Comparison of ENCODE assay signal across 14 cellular contexts in genomic region chr9:114180701-114181582, GRCh38. TPM values are rescaled to one million over a fixed set of nuclear protein-coding genes. Genes with fewer than 3 reads are reported as not detected.
DNase-seq lines count a peak whose midpoint lies in the region; ATAC-seq and TF ChIP-seq lines count a peak whose summit lies in the region.
"Had no signal": no experiment of that assay in that cellular context is flagged by ENCODE, and none has a peak within 500 bp of the region (broad histone marks: within the 10 kb centered on the region; RNA-seq: fewer than 3 reads in every experiment).

No MANE protein-coding gene starts in this region.

- H2BK5ac ChIP-seq in mesenchymal stem cell (ENCODE audit: low read depth, low read length, poor library complexity, severe bottlenecking), result no peak overlapping the region

- no peak overlapping the region for H3K9ac ChIP-seq in SK-N-SH
- H3K9ac ChIP-seq in mesenchymal stem cell (ENCODE audit: low read length), result no peak overlapping the region

- 48% methylated on average over 7 of the region's 14 CpGs for WGBS in SK-N-SH (ENCODE audit: low lambda C conversion rate)
- 34% methylated on average over 14 of the region's 14 CpGs for WGBS in mesenchymal stem cell
- 44 to 57% (median 52%) methylated on average over 10 to 14 of the region's 14 CpGs for WGBS in adrenal gland, 4 donors

- H3K23ac ChIP-seq in mesenchymal stem cell (ENCODE audit: low read length in 2 of 2), result no peak overlapping the region

- H3K4me2 ChIP-seq in SK-N-SH, result peak overlapping the region; percentile 49; the same call in 1 of the 2 replicates
- peak overlapping the region; percentile 57 for H3K4me2 ChIP-seq in mesenchymal stem cell (ENCODE audit: low read length, poor library complexity, severe bottlenecking)

- peak overlapping the region; percentile 73 to 98 for H2BK12ac ChIP-seq in mesenchymal stem cell (ENCODE audit: low read length in 2 of 2)

- H3K9me2 ChIP-seq in SK-N-SH, result no peaks in the 10 kb centered on the region

- TF ChIP-seq POLR2A in adrenal gland (IDR thresholded peaks at IDR 0.05), result no peak

- peak overlapping the region; percentile 64 for H2BK15ac ChIP-seq in mesenchymal stem cell (ENCODE audit: low read depth, poor library complexity, severe bottlenecking)

- TF ChIP-seq CTCF in SK-N-SH (IDR thresholded peaks at IDR 0.05) (no peak), fibroblast of villous mesenchyme (IDR thresholded peaks at IDR 0.05; ENCODE audit: insufficient read depth, low read depth, low read length) (no peak), thoracic aorta (IDR thresholded peaks at IDR 0.05) (no peak), adrenal gland (IDR thresholded peaks at IDR 0.05) (no peak)

- 0 out of 2 replicates have a peak, but pooled peaks cover 4% of the 10 kb centered on the region for H4K20me1 ChIP-seq in SK-N-SH (ENCODE audit: insufficient read depth)

- H3K27me3 ChIP-seq in SK-N-SH (ENCODE audit: insufficient read depth) (no peaks in the 10 kb centered on the region), mesenchymal stem cell (ENCODE audit: control insufficient read depth in 1 of 2, insufficient read depth in 1 of 2, low read length in 2 of 2) (no peaks in the 10 kb centered on the region), thoracic aorta (replicated peaks; ENCODE audit: insufficient read depth) (no peaks in the 10 kb centered on the region), adrenal gland (no peaks in the 10 kb centered on the region)

- no peaks in the 10 kb centered on the region for H3K79me2 ChIP-seq in SK-N-SH (ENCODE audit: insufficient read depth)

- CTCF ChIA-PET in SK-N-SH (lab: Yijun Ruan, JAX), result interaction anchor here (0.6 to 2.1 kb wide), 5 partner anchors 26 to 110 kb away, joined by 3 to 7 read pairs (median 4); no protein-coding TSS in a partner anchor

- ATAC-seq in thoracic aorta (ENCODE audit: insufficient number of reproducible peaks, low FRiP score, low read depth) (no peak), HG02623 (IDR thresholded peaks at IDR 0.05; ENCODE audit: unreplicated experiment) (no peak)
- ATAC-seq: CD8-positive, alpha-beta T cell had no signal

- peak overlapping the region; percentile 76 to 95 for H3K18ac ChIP-seq in mesenchymal stem cell (ENCODE audit: low read depth in 1 of 2, low read length in 2 of 2)

- H3K4ac ChIP-seq in mesenchymal stem cell (ENCODE audit: low read depth in 1 of 2, low read length in 2 of 2), result peak overlapping the region in 1 of 2 experiments; percentile 95

- TF ChIP-seq RAD21 in SK-N-SH (IDR thresholded peaks at IDR 0.05; ENCODE audit: low read length), result no peak

- H3F3A ChIP-seq in SK-N-SH (replicated peaks; ENCODE audit: insufficient read depth), result peaks cover 29% of the 10 kb centered on the region

- H4K91ac ChIP-seq in mesenchymal stem cell (ENCODE audit: low read length), result peak overlapping the region; percentile 88

- no peak for TF ChIP-seq EP300 in SK-N-SH (IDR thresholded peaks at IDR 0.05; ENCODE audit: borderline replicate concordance in 1 of 2, low read depth in 1 of 2, low read length in 1 of 2)

- H3K27ac ChIP-seq in SK-N-SH (ENCODE audit: low read depth in 2 of 2, low read length in 1 of 2) (peak overlapping the region in 1 of 2 experiments; percentile 54; a peak in 1 of 4 replicates), mesenchymal stem cell (ENCODE audit: low read length, poor library complexity, severe bottlenecking) (peak overlapping the region; percentile 78), thoracic aorta (peak overlapping the region; percentile 75 to 89), adrenal gland (peak overlapping the region in 1 of 5 donors; percentile 79)

- H3K4me1 ChIP-seq in SK-N-SH (ENCODE audit: control insufficient read depth in 1 of 2, insufficient read depth in 2 of 2, low read depth in 1 of 2, low read length in 1 of 2) (peaks cover 46 to 64% of the 10 kb centered on the region in 2 experiments; a peak in 3 of 4 replicates), mesenchymal stem cell (ENCODE audit: control insufficient read depth, insufficient read depth, low read depth, low read length) (peaks cover 50% of the 10 kb centered on the region), thoracic aorta (ENCODE audit: control insufficient read depth in 1 of 2, low read depth in 2 of 2) (peaks cover 42 to 98% of the 10 kb centered on the region in 2 donors), adrenal gland (replicated peaks in 1 of 2) (peaks cover 29 to 48% of the 10 kb centered on the region in 2 donors)

- peak overlapping the region; percentile 45 for H2BK120ac ChIP-seq in mesenchymal stem cell (ENCODE audit: low read depth, low read length)

- peak overlapping the region in 1 of 2 experiments; percentile 57 for H3K14ac ChIP-seq in mesenchymal stem cell (ENCODE audit: low read length in 2 of 2)

- H2AFZ ChIP-seq in SK-N-SH (ENCODE audit: low read depth), result no peak overlapping the region
- H2AFZ ChIP-seq in mesenchymal stem cell (ENCODE audit: low read depth, low read length), result no peak overlapping the region

- H3K4me3 ChIP-seq in SK-N-SH (ENCODE audit: low read depth in 2 of 2, low read length in 1 of 2) (no peak overlapping the region), fibroblast of villous mesenchyme (ENCODE audit: low read depth, low read length) (peak overlapping the region; percentile 21), mesenchymal stem cell (ENCODE audit: insufficient read depth in 1 of 2, low read depth in 1 of 2, low read length in 2 of 2) (no peak overlapping the region), thoracic aorta (no peak overlapping the region), adrenal gland (no peak overlapping the region)

- H3K79me1 ChIP-seq in mesenchymal stem cell (replicated peaks; ENCODE audit: low read length, poor library complexity, severe bottlenecking), result peaks cover 46% of the 10 kb centered on the region

- POLR2A ChIA-PET in SK-N-SH (lab: Yijun Ruan, JAX), result no interaction called here

- peak overlapping the region; percentile 86 for H2AK5ac ChIP-seq in mesenchymal stem cell (ENCODE audit: low read length, severe bottlenecking)

- intact Hi-C loops in adrenal gland (cut with DNase I), result no loop called here

- no peaks in the 10 kb centered on the region for H3K36me3 ChIP-seq in SK-N-SH (replicated peaks in 1 of 2; ENCODE audit: control insufficient read depth in 1 of 2, insufficient read depth in 2 of 2, low read length in 1 of 2)
- peaks cover 6 to 59% of the 10 kb centered on the region in 2 experiments for H3K36me3 ChIP-seq in mesenchymal stem cell (ENCODE audit: control insufficient read depth in 1 of 2, insufficient read depth in 2 of 2, low read depth in 1 of 2, low read length in 2 of 2)
- no peaks in the 10 kb centered on the region for H3K36me3 ChIP-seq in thoracic aorta
- no peaks in the 10 kb centered on the region for H3K36me3 ChIP-seq in adrenal gland (replicated peaks in 1 of 2)

- no peak for DNase-seq in SK-N-SH
- DNase-seq in fibroblast of villous mesenchyme (ENCODE audit: low read depth), result peak; percentile 79
- peak; percentile 83 for DNase-seq in mesenchymal stem cell
- DNase-seq in thoracic aorta (ENCODE audit: low spot score), result no peak
- no peak for DNase-seq in stimulated activated naive CD4-positive, alpha-beta T cell (lab: John Stamatoyannopoulos, UW)
- no peak for DNase-seq in NAMALWA (ENCODE audit: low spot score)
- DNase-seq in adrenal gland, result no peak
- DNase-seq: activated CD4-positive, alpha-beta T cell treated with anti-CD3 and anti-CD28 coated beads, Interleukin-2, amount 50 U/mL, for 48 hours; activated naive CD4-positive, alpha-beta T cell treated with Interleukin-2 at 50 U/mL for 16 hours; CD8-positive, alpha-beta T cell; hypothalamus; NCI-H1694 treated with DMSO at 0.1 percent for 48 hours had no signal

- H4K8ac ChIP-seq in mesenchymal stem cell (ENCODE audit: low read length), result peak overlapping the region; percentile 85

- H3K9me3 ChIP-seq in SK-N-SH (no peaks in the 10 kb centered on the region), mesenchymal stem cell (ENCODE audit: control insufficient read depth, low read length) (no peaks in the 10 kb centered on the region), thoracic aorta (no peaks in the 10 kb centered on the region), adrenal gland (replicated peaks in 1 of 3) (no peaks in the 10 kb centered on the region)

TF ChIP-seq in SK-N-SH, 30 proteins besides CTCF, POLR2A, EP300 and RAD21 (continues in another document):
- no peak for TF ChIP-seq MXI1 (IDR thresholded peaks at IDR 0.05; ENCODE audit: low read depth, low read length)
- TF ChIP-seq POLR2AphosphoS5 (IDR thresholded peaks at IDR 0.05; ENCODE audit: low read depth, low read length), result no peak
- no peak for TF ChIP-seq MAX (IDR thresholded peaks at IDR 0.05; ENCODE audit: low read depth)
- no peak for TF ChIP-seq JUND (IDR thresholded peaks at IDR 0.05)
- TF ChIP-seq EZH2phosphoT487 (IDR thresholded peaks at IDR 0.05; ENCODE audit: borderline replicate concordance, low read depth), result no peak
- TF ChIP-seq RXRA (IDR thresholded peaks at IDR 0.05; ENCODE audit: borderline replicate concordance, low read depth), result no peak
- TF ChIP-seq GABPA (IDR thresholded peaks at IDR 0.05; ENCODE audit: low read depth), result no peak
- no peak for TF ChIP-seq ZBTB33 (IDR thresholded peaks at IDR 0.05; ENCODE audit: borderline replicate concordance, low read depth)

RNA-seq across cellular contexts. Expression of gene COL27A1, which starts 25.6 kb away (rescaled TPM):
- polyA plus RNA-seq in SK-N-SH (2012; rRNA removed) (6.8 and 8.7 TPM in 2 replicates), adrenal gland (10 to 100 TPM in 2 of 3 donors, 1 to 10 TPM in 1; 3.1 to 99.8 (median 15.9) TPM)
- polyA plus RNA-seq in SK-N-SH (2012; cell fraction: cytosol; rRNA removed), result 2.6 and 3.0 TPM in 2 replicates
- polyA plus RNA-seq in SK-N-SH (2012; cell fraction: nucleus; rRNA removed), result 55.3 and 131 TPM in 2 replicates
- total RNA-seq in fibroblast of villous mesenchyme (22.9 and 23.3 TPM in 2 replicates), thoracic aorta (10 to 100 TPM; 18.5 to 57.1 TPM), adrenal gland (10 to 100 TPM in 5 of 8 donors, 1 to 10 TPM in 3; 3.0 to 28.2 (median 11.9) TPM)
- 13.9 TPM for polyA plus RNA-seq in mesenchymal stem cell (2013, experiment 1 of 2)
- polyA plus RNA-seq in mesenchymal stem cell (2013, experiment 2 of 2), result 12.5 TPM
- polyA plus RNA-seq: IgD-negative memory B cell had no signal

Comparison
In these comparisons a context has a peak if more than half of its experiments do, and no peak if none do; other contexts are left out.
1. DNase-seq: peak in fibroblast of villous mesenchyme (single experiment) and mesenchymal stem cell (single experiment); none in SK-N-SH (single experiment), thoracic aorta (single experiment), stimulated activated naive CD4-positive, alpha-beta T cell (0 of 6), NAMALWA (single experiment) and adrenal gland (0 of 7).